15 cellular contexts compared by ENCODE assay signal in genomic region chr5:96026334-96027065, GRCh38.
DNase-seq lines count a peak whose midpoint lies in the region; ATAC-seq and TF ChIP-seq lines count a peak whose summit lies in the region.
"Had no signal": no experiment of that assay in that cellular context is flagged by ENCODE, and none has a peak within 500 bp of the region (broad histone marks: within the 10 kb centered on the region; RNA-seq: fewer than 3 reads in every experiment).

No MANE protein-coding gene starts in this region.

- no peaks in the 10 kb centered on the region for H3K4me1 ChIP-seq in trophoblast cell (ENCODE audit: control insufficient read depth in 1 of 2, insufficient read depth in 2 of 2, low read length in 2 of 2)
- peaks cover 18% of the 10 kb centered on the region for H3K4me1 ChIP-seq in PC-9 (replicated peaks; ENCODE audit: insufficient read depth)

- H2AFZ ChIP-seq in trophoblast cell (ENCODE audit: insufficient read depth, low read length, poor library complexity) (no peak overlapping the region), PC-9 (no peak overlapping the region)

- DNase-seq in GM04503 (ENCODE audit: low read depth), result peak; percentile 84
- DNase-seq in RWPE1 (ENCODE audit: low spot score), result peak; percentile 70
- DNase-seq in epithelial cell of prostate (ENCODE audit: low read depth, low spot score), result no peak
- peak; percentile 71 to 82 for DNase-seq in trophoblast cell
- DNase-seq in DMS53 treated with DMSO at 0.1 percent for 48 hours (lab: John Stamatoyannopoulos, UW; ENCODE audit: unreplicated experiment), result no peak
- DNase-seq in PC-9, result no peak
- DNase-seq: activated naive CD4-positive, alpha-beta T cell treated with anti-CD3 and anti-CD28 coated beads for 36 hours; CD4-positive, alpha-beta T cell; GDM1; kidney glomerular epithelial cell; NCI-H510A treated with DMSO at 0.1 percent for 48 hours; SHP77 treated with DMSO at 0.1 percent for 48 hours had no signal

- CTCF ChIA-PET in RWPE1 (lab: Yijun Ruan, JAX), result interaction anchor here (0.7 kb wide), 1 partner anchor 65 kb away, joined by 3 read pairs; the partner anchor contains the start of gene ELL2
- CTCF ChIA-PET in PC-9 (lab: Charles Lee), result no interaction called here

- H2BK12ac ChIP-seq in trophoblast cell (ENCODE audit: low read length), result no peak overlapping the region

- H3K36me3 ChIP-seq in trophoblast cell (ENCODE audit: control insufficient read depth in 1 of 2, insufficient read depth in 2 of 2, low read length in 2 of 2) (no peaks in the 10 kb centered on the region), PC-9 (ENCODE audit: low read depth) (no peaks in the 10 kb centered on the region)
- H3K36me3 ChIP-seq: gastroesophageal sphincter had no signal

- no peak for TF ChIP-seq CTCF in RWPE1 (conservative IDR thresholded peaks at IDR 0.05; ENCODE audit: low read depth)
- TF ChIP-seq CTCF in PC-9 (conservative IDR thresholded peaks at IDR 0.05), result no peak

- H3K9me3 ChIP-seq in trophoblast cell (ENCODE audit: insufficient read depth, low read depth, low read length) (no peaks in the 10 kb centered on the region), PC-9 (ENCODE audit: insufficient read depth, low read depth) (no peaks in the 10 kb centered on the region; the same call in 1 of the 2 replicates)
- H3K9me3 ChIP-seq: gastroesophageal sphincter had no signal

- POLR2A ChIA-PET in RWPE1 (lab: Yijun Ruan, JAX; ENCODE audit: low non-redundant PET) (interaction anchor here (0.6 kb wide), 1 partner anchor 23 kb away, joined by 3 read pairs; no protein-coding TSS in a partner anchor), PC-9 (lab: Charles Lee; ENCODE audit: unreplicated experiment) (no interaction called here)

- H3K14ac ChIP-seq in trophoblast cell (ENCODE audit: low read length), result no peak overlapping the region

- no peak overlapping the region for H3K4ac ChIP-seq in trophoblast cell (ENCODE audit: low read depth, low read length)

- H2BK120ac ChIP-seq in trophoblast cell (ENCODE audit: insufficient read depth, low read length, poor library complexity), result no peak overlapping the region

- H3K27ac ChIP-seq in RWPE1 (no peak overlapping the region), epithelial cell of prostate (peak overlapping the region; percentile 89), trophoblast cell (ENCODE audit: low read depth, low read length) (no peak overlapping the region), PC-9 (no peak overlapping the region)
- H3K27ac ChIP-seq: gastroesophageal sphincter had no signal

- H3K79me2 ChIP-seq in trophoblast cell (ENCODE audit: control insufficient read depth, insufficient read depth, low read length, poor library complexity), result no peaks in the 10 kb centered on the region
- no peaks in the 10 kb centered on the region for H3K79me2 ChIP-seq in PC-9 (ENCODE audit: low read depth)

- no TSS peak for BruUV-seq in PC-9 (replicated peaks; lab: Mats Ljungman, UMichigan)

- H3K4me2 ChIP-seq in trophoblast cell (ENCODE audit: low read length), result no peak overlapping the region
- H3K4me2 ChIP-seq in PC-9, result no peak overlapping the region

- no peak overlapping the region for H4K8ac ChIP-seq in trophoblast cell (ENCODE audit: low read depth, low read length)

- H4K20me1 ChIP-seq in PC-9 (ENCODE audit: insufficient read depth), result no peaks in the 10 kb centered on the region

- intact Hi-C loops in PC-9 (cut with micrococcal nuclease; ENCODE audit: unreplicated experiment), result no loop called here

- H3K27me3 ChIP-seq in trophoblast cell (ENCODE audit: insufficient read depth, low read length) (no peaks in the 10 kb centered on the region), PC-9 (ENCODE audit: insufficient read depth, low read depth) (no peaks in the 10 kb centered on the region)
- H3K27me3 ChIP-seq: gastroesophageal sphincter had no signal

- no peaks in the 10 kb centered on the region for H3F3A ChIP-seq in PC-9 (ENCODE audit: insufficient read depth, low read depth)

- H4K12ac ChIP-seq in trophoblast cell (ENCODE audit: low read depth, low read length), result no peak overlapping the region

- no peak overlapping the region for H2BK5ac ChIP-seq in trophoblast cell (ENCODE audit: low read depth, low read length, poor library complexity)

- H3K4me3 ChIP-seq in trophoblast cell (ENCODE audit: low read depth, low read length) (no peak overlapping the region), PC-9 (no peak overlapping the region)
- H3K4me3 ChIP-seq: gastroesophageal sphincter had no signal

- ATAC-seq in HG02852 (IDR thresholded peaks at IDR 0.05; ENCODE audit: unreplicated experiment) (no peak), HG03469 (IDR thresholded peaks at IDR 0.05; ENCODE audit: unreplicated experiment) (no peak)
- ATAC-seq: gastroesophageal sphincter had no signal

- H3K18ac ChIP-seq in trophoblast cell (ENCODE audit: low read length), result no peak overlapping the region

- no peak overlapping the region for H3K9ac ChIP-seq in trophoblast cell (ENCODE audit: low read length)

- WGBS in trophoblast cell (ENCODE audit: extremely low coverage, insufficient coverage, insufficient read length), result no CpG with 5 or more reads among the region's 3 CpGs

- no peak overlapping the region for H2AK5ac ChIP-seq in trophoblast cell (ENCODE audit: low read length)

- H4K91ac ChIP-seq in trophoblast cell (ENCODE audit: low read depth, low read length), result no peak overlapping the region

- no peaks in the 10 kb centered on the region for H3K79me1 ChIP-seq in trophoblast cell (ENCODE audit: low read length)

- H3K9me2 ChIP-seq in PC-9 (ENCODE audit: insufficient read depth), result no peaks in the 10 kb centered on the region

- no peak overlapping the region for H3K23ac ChIP-seq in trophoblast cell (ENCODE audit: low read length)

Comparison
In these comparisons a context has a peak if more than half of its experiments do, and no peak if none do; other contexts are left out.
1. DNase-seq: peak in GM04503 (single experiment), RWPE1 (single experiment) and trophoblast cell (2 of 2); none in epithelial cell of prostate (single experiment), DMS53 treated with DMSO at 0.1 percent for 48 hours (single experiment) and PC-9 (0 of 2).